In the genomic region with DNA sequence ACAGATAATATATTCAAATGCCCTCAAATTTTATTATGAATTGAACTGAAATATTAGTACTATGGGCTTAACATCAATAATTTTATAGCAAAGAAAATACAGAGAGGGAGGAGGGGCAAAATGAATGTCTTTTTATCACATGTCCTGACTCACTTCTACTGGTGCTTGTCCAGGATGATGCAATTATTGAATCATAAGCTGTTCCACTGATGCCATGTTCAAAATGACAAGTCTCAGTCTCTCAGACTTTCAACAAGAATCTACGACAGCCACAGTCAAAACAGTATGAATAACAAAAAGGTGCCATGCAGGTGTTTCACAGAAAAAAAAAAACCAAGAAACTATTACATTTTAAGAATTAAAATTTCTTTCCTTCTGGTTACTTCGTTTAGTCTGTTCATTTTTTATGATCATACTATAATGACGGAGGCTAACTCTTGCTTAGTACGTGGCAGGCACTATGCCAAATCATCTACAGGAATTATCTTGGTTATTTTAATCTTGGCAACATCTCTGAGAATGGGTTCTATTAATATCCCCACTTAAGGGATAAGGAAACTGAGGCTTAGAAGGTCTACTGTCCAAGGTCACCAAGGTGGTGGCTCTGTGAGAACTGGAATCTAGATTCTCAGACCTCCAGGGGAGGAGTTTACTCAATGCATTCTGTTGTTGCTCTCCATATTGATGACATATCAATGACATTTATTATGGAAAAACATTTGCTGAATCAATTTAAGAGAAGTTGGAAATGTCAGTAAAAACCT, we compare ENCODE assay signal across 11 cellular contexts.
DNase-seq lines count a peak whose midpoint lies in the region; ATAC-seq, FAIRE-seq and TF ChIP-seq lines count a peak whose summit lies in the region.
"Had no signal": no experiment of that assay in that cellular context is flagged by ENCODE, and none has a peak within 500 bp of the region (broad histone marks: within the 10 kb centered on the region; RNA-seq: fewer than 3 reads in every experiment).

No MANE protein-coding gene starts in this region.

- TF ChIP-seq POLR2A in uterus (IDR thresholded peaks at IDR 0.05): no peak

- H3K9me3 ChIP-seq in kidney (ENCODE audit: control insufficient read depth in 1 of 2, low read length in 2 of 2) (no peaks in the 10 kb centered on the region), uterus (no peaks in the 10 kb centered on the region)

- H3K36me3 ChIP-seq in ACC112 (ENCODE audit: insufficient read depth, low read length) (peaks cover 6% of the 10 kb centered on the region; the same call in 1 of the 2 replicates), kidney epithelial cell (ENCODE audit: control insufficient read depth, insufficient read depth, low read length) (no peaks in the 10 kb centered on the region), kidney (ENCODE audit: control insufficient read depth in 1 of 2, insufficient read depth in 2 of 2, low read length in 2 of 2) (no peaks in the 10 kb centered on the region), uterus (no peaks in the 10 kb centered on the region)

- intact Hi-C loops in kidney (cut with DNase I): no loop called here
- intact Hi-C loops in uterus (cut with DNase I; ENCODE audit: low total_unique reads): no loop called here

- ATAC-seq in HG02610 (IDR thresholded peaks at IDR 0.05; ENCODE audit: unreplicated experiment): peak; percentile 56

- H3K4me3 ChIP-seq in ACC112 (ENCODE audit: low read depth, low read length): no peak overlapping the region
- no peak overlapping the region for H3K4me3 ChIP-seq in kidney epithelial cell (ENCODE audit: low read depth, low read length)
- H3K4me3 ChIP-seq in kidney (ENCODE audit: low read length in 2 of 2): no peak overlapping the region
- no peak overlapping the region for H3K4me3 ChIP-seq in uterus

- TF ChIP-seq CTCF in kidney epithelial cell (IDR thresholded peaks at IDR 0.05; ENCODE audit: insufficient read depth, low read length, poor library complexity, severe bottlenecking): no peak
- TF ChIP-seq CTCF in kidney (IDR thresholded peaks at IDR 0.05; ENCODE audit: borderline replicate concordance, extremely low read depth, insufficient read depth): no peak
- TF ChIP-seq CTCF in uterus (IDR thresholded peaks at IDR 0.05): no peak
- no peak for TF ChIP-seq CTCF in GM13977 (IDR thresholded peaks at IDR 0.05; ENCODE audit: extremely low read depth, insufficient read depth, missing control alignments)

- FAIRE-seq in kidney (lab: Jason Lieb, UNC): no peak

- H3K27ac ChIP-seq in ACC112 (ENCODE audit: low read depth, low read length) (peak overlapping the region; percentile 55), kidney (ENCODE audit: low read depth in 2 of 2, low read length in 2 of 2) (no peak overlapping the region), uterus (no peak overlapping the region)

- H3K79me2 ChIP-seq in ACC112 (ENCODE audit: control insufficient read depth, insufficient read depth, low read length, unreplicated experiment): peaks cover 69% of the 10 kb centered on the region

- H3K27me3 ChIP-seq in ACC112 (ENCODE audit: insufficient read depth, low read length) (no peaks in the 10 kb centered on the region), kidney epithelial cell (ENCODE audit: control insufficient read depth, insufficient read depth, low read length) (no peaks in the 10 kb centered on the region), uterus (no peaks in the 10 kb centered on the region)

- in situ Hi-C loops in GM13977 (cut with MboI; ENCODE audit: low pct_unique_long_range_greater_than_20kb, low sequenced_read_pairs, unreplicated experiment): no loop called here

- H2AFZ ChIP-seq in ACC112 (ENCODE audit: low read length, unreplicated experiment): no peak overlapping the region

- no peak overlapping the region for H3K9ac ChIP-seq in kidney (ENCODE audit: low read length in 2 of 2)

- H3K4me1 ChIP-seq in ACC112 (ENCODE audit: control insufficient read depth, insufficient read depth, low read length, unreplicated experiment) (peaks cover 28% of the 10 kb centered on the region), kidney (ENCODE audit: control insufficient read depth in 1 of 2, insufficient read depth in 1 of 2, low read depth in 1 of 2, low read length in 2 of 2) (peaks cover 0 to 5% of the 10 kb centered on the region in 2 donors), uterus (peaks cover 0 to 6% of the 10 kb centered on the region in 2 donors)

- DNase-seq in amniotic epithelial cell (ENCODE audit: low read depth) (peak; percentile 75), kidney epithelial cell (ENCODE audit: low read depth) (peak; percentile 7), kidney (no peak), uterus (no peak), AML-193 (lab: John Stamatoyannopoulos, UW) (no peak), GM13977 (ENCODE audit: low spot score) (no peak)
- DNase-seq: activated CD4-positive, alpha-beta T cell treated with anti-CD3 and anti-CD28 coated beads for 4 hours; effector memory CD4-positive, alpha-beta T cell; NCI-H2107 had no signal

Comparison
In these comparisons a context has a peak if more than half of its experiments do, and no peak if none do; other contexts are left out.
1. DNase-seq: peak in amniotic epithelial cell (single experiment) and kidney epithelial cell (single experiment); none in kidney (single experiment), uterus (0 of 2), AML-193 (0 of 2) and GM13977 (single experiment).